31 cellular contexts compared by ENCODE assay signal in genomic region chr2:11427224-11427623, GRCh38.
"Had no signal": no experiment of that assay in that cellular context is flagged by ENCODE, and none has a peak within 500 bp of the region (broad histone marks: within the 10 kb centered on the region; RNA-seq: fewer than 3 reads in every experiment).

No MANE protein-coding gene starts in this region.

- H3K27ac Mint-ChIP-seq: natural killer cell; nephron; neural progenitor cell; progenitor cell of endocrine pancreas; stimulated activated memory B cell treated with anti-CD40 and anti-IgM and Interleukin-4, amounts not matched to agents 10 μg/mL and 1 μg/mL and 100 μg/mL, for 72 hours; stimulated activated naive CD8-positive, alpha-beta T cell treated with anti-CD3 and anti-CD28 coated beads, Interleukin-15, amount 100 ng/mL, for 72 hours; type B pancreatic cell had no signal

- H3K9me3 Mint-ChIP-seq: natural killer cell; stimulated activated memory B cell treated with anti-CD40 and anti-IgM and Interleukin-4, amounts not matched to agents 10 μg/mL and 1 μg/mL and 100 μg/mL, for 72 hours; stimulated activated naive CD8-positive, alpha-beta T cell treated with anti-CD3 and anti-CD28 coated beads, Interleukin-15, amount 100 ng/mL, for 72 hours; type B pancreatic cell had no signal

- H3K36me3 Mint-ChIP-seq: natural killer cell had no signal

- H3K36me3 ChIP-seq: neural progenitor cell, ovary, spleen, suprapubic skin, tibial artery, transverse colon, upper lobe of right lung, uterus had no signal

- H3K4me3 Mint-ChIP-seq: natural killer cell; nephron; neural progenitor cell; stimulated activated memory B cell treated with anti-CD40 and anti-IgM and Interleukin-4, amounts not matched to agents 10 μg/mL and 1 μg/mL and 100 μg/mL, for 72 hours; stimulated activated naive CD8-positive, alpha-beta T cell treated with anti-CD3 and anti-CD28 coated beads, Interleukin-15, amount 100 ng/mL, for 72 hours; type B pancreatic cell had no signal

- H3K27me3 Mint-ChIP-seq: progenitor cell of endocrine pancreas; stimulated activated memory B cell treated with anti-CD40 and anti-IgM and Interleukin-4, amounts not matched to agents 10 μg/mL and 1 μg/mL and 100 μg/mL, for 72 hours; stimulated activated naive CD8-positive, alpha-beta T cell treated with anti-CD3 and anti-CD28 coated beads, Interleukin-15, amount 100 ng/mL, for 72 hours; type B pancreatic cell had no signal

- H3K9me3 ChIP-seq: ovary, psoas muscle, spleen, suprapubic skin, testis, tibial artery, transverse colon, upper lobe of right lung, uterus had no signal

- H3K4me1 ChIP-seq: neural progenitor cell, parathyroid adenoma, psoas muscle, spleen, suprapubic skin, tibial artery, transverse colon, upper lobe of right lung, uterus had no signal

- H3K4me1 Mint-ChIP-seq: nephron; neural progenitor cell; stimulated activated memory B cell treated with anti-CD40 and anti-IgM and Interleukin-4, amounts not matched to agents 10 μg/mL and 1 μg/mL and 100 μg/mL, for 72 hours; stimulated activated naive CD8-positive, alpha-beta T cell treated with anti-CD3 and anti-CD28 coated beads, Interleukin-15, amount 100 ng/mL, for 72 hours had no signal

- ATAC-seq: natural killer cell; psoas muscle; right cardiac atrium; sciatic nerve; stimulated activated memory B cell treated with anti-CD40 and anti-IgM and Interleukin-4, amounts not matched to agents 10 μg/mL and 1 μg/mL and 100 μg/mL, for 72 hours; stimulated activated naive CD8-positive, alpha-beta T cell treated with anti-CD3 and anti-CD28 coated beads, Interleukin-15, amount 100 ng/mL, for 72 hours; stimulated activated naive CD8-positive, alpha-beta T cell treated with anti-CD3 and anti-CD28 coated beads, Interleukin-15, Interleukin-2, amounts not matched to agents 100 U/mL and 50 U/mL, for 24 hours; upper lobe of right lung had no signal

- H2AFZ ChIP-seq: neural progenitor cell, parathyroid adenoma had no signal

- H3K4me3 ChIP-seq: neural progenitor cell, ovary, psoas muscle, skin epidermis, smooth muscle cell, spleen, suprapubic skin, tibial artery, transverse colon, upper lobe of right lung, uterus had no signal

- H3K9ac ChIP-seq: neural progenitor cell, parathyroid adenoma had no signal

- H3K27ac ChIP-seq: neural progenitor cell, ovary, parathyroid adenoma, psoas muscle, skin epidermis, spleen, suprapubic skin, testis, tibial artery, transverse colon, upper lobe of right lung, uterus had no signal

- H3K4me2 ChIP-seq: neural progenitor cell, smooth muscle cell had no signal

- H3K79me2 ChIP-seq: parathyroid adenoma had no signal

- H3K27me3 ChIP-seq: neural progenitor cell, ovary, spleen, suprapubic skin, testis, tibial artery, transverse colon, upper lobe of right lung, uterus had no signal

- DNase-seq: natural killer cell; occipital lobe; ovary; posterior cingulate gyrus; psoas muscle; right cardiac atrium; spleen; stimulated activated CD4-positive, alpha-beta T cell treated with anti-CD3 and anti-CD28 coated beads, Interleukin-12 subunit alpha, Interleukin-12 subunit beta, amount 100 ng/mL, for 4 hours; stimulated activated CD4-positive, alpha-beta T cell treated with anti-CD3 and anti-CD28 coated beads, Interleukin-1b, Interleukin-23, amount 100 ng/mL, for 48 hours; stimulated activated CD4-positive, alpha-beta T cell treated with anti-CD3 and anti-CD28 coated beads, Interleukin-4, amount 100 ng/mL, for 1 hour; stimulated activated CD4-positive, alpha-beta T cell treated with anti-CD3 and anti-CD28 coated beads, Interleukin-4, amount 100 ng/mL, for 4 hours; stimulated activated CD8-positive, alpha-beta memory T cell treated with anti-CD3 and anti-CD28 coated beads, Interleukin-4, amount 100 ng/mL, for 48 hours; stimulated activated naive CD4-positive, alpha-beta T cell; stimulated activated naive CD8-positive, alpha-beta T cell treated with anti-CD3 and anti-CD28 coated beads, Interleukin-15, amount 100 ng/mL, for 72 hours; stimulated activated naive CD8-positive, alpha-beta T cell treated with anti-CD3 and anti-CD28 coated beads, Interleukin-15, Interleukin-2, amounts not matched to agents 100 U/mL and 50 U/mL, for 24 hours; substantia nigra; testis; tibial artery; transverse colon; upper lobe of right lung; uterus had no signal
